ENCODE assay signal across 8 cellular contexts in the genomic region with DNA sequence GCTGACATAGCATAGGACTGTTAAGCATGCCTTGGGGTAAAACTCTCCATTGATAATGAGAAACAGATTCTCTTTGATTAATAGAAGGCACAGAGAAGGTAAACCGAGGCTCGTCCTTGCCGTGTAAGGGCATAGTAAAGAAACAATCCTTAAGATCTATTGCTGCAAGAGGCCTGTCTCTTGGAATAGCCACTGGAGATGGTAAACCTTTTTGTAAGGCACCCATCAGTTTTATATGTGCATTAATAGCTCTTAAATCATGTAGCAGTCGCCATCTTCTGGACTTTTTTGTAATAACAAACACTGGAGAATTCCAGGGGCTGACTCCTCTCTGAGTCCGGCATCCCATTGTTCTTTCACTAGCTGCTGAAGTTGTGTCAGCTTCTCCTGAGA. TPM values are rescaled to one million over a fixed set of nuclear protein-coding genes. Genes with fewer than 3 reads are reported as not detected.
DNase-seq lines count a peak whose midpoint lies in the region; ATAC-seq, FAIRE-seq and TF ChIP-seq lines count a peak whose summit lies in the region.

No MANE protein-coding gene starts in this region.

- no peak for TF ChIP-seq POLR2A in H1 (IDR thresholded peaks at IDR 0.05; ENCODE audit: control extremely low read depth in 1 of 2, low read depth in 2 of 2, low read length in 2 of 2)

- H4K20me1 ChIP-seq in H1 (replicated peaks in 1 of 2; ENCODE audit: control insufficient read depth in 1 of 2, insufficient read depth in 2 of 2, low read length in 2 of 2): no peaks in the 10 kb centered on the region

- CTCF ChIA-PET in H1 (lab: Charles Lee; ENCODE audit: partially characterized antibody): interaction anchor here (0.7 to 8.0 kb wide), 39 partner anchors 9 to 152 kb away, joined by 3 to 79 read pairs (median 4); partner anchors contain the start of gene GINS1

- no peak overlapping the region for H2BK120ac ChIP-seq in H1 (replicated peaks; ENCODE audit: low read depth, low read length)

- H3K4me1 ChIP-seq in RWPE2 (ENCODE audit: insufficient read depth, poor library complexity, severe bottlenecking): no peaks in the 10 kb centered on the region
- H3K4me1 ChIP-seq in H1 (replicated peaks in 1 of 4; ENCODE audit: control insufficient read depth in 3 of 4, insufficient read depth in 4 of 4, low read length in 3 of 4): no peaks in the 10 kb centered on the region; a peak in 1 of 7 replicates
- H3K4me1 ChIP-seq in aorta (ENCODE audit: control insufficient read depth in 1 of 2, insufficient read depth in 2 of 2, low read length in 2 of 2): no peaks in the 10 kb centered on the region

- H3K18ac ChIP-seq in H1 (ENCODE audit: extremely low read depth, low read length): no peak overlapping the region

- DNase-seq in COLO668 (lab: John Stamatoyannopoulos, UW; ENCODE audit: unreplicated experiment) (peak; percentile 43), NCI-H1092 (lab: John Stamatoyannopoulos, UW) (peak; percentile 24), RWPE2 (ENCODE audit: low spot score) (no peak), H1 (ENCODE audit: low read depth in 1 of 2, low spot score in 2 of 2) (no peak), medulla oblongata (ENCODE audit: extremely low spot score) (peak; percentile 94), aorta (no peak), cortex of kidney (lab: John Stamatoyannopoulos, UW) (no peak)

- H2BK20ac ChIP-seq in H1 (ENCODE audit: low read length): no peak overlapping the region

- peak; percentile 42 for FAIRE-seq in H1 (lab: Jason Lieb, UNC)

- no peak overlapping the region for H3K9ac ChIP-seq in H1 (replicated peaks in 1 of 4; ENCODE audit: extremely low read depth in 1 of 4, low read depth in 3 of 4, low read length in 3 of 4)

- WGBS in H1 (ENCODE audit: extremely low coverage in 1 of 2, insufficient coverage in 1 of 2, insufficient read length in 1 of 2, insufficient replicate concordance in 2 of 2, low coverage in 1 of 2, low lambda C conversion rate in 2 of 2, missing lambda C conversion rate in 1 of 2), 2 experiments: 34% methylated on average over 5 of the region's 5 CpGs; no CpG with 5 or more reads in 1 of the 2 experiments
- 2 to 5% methylated on average over 5 of the region's 5 CpGs for WGBS in aorta, 2 donors

- H2BK15ac ChIP-seq in H1 (ENCODE audit: low read length): no peak overlapping the region

- no peak overlapping the region for H3K23ac ChIP-seq in H1 (ENCODE audit: insufficient read length)

- TF ChIP-seq EP300 in H1 (IDR thresholded peaks at IDR 0.05; ENCODE audit: borderline replicate concordance in 1 of 2, low read depth in 2 of 2, low read length in 2 of 2): no peak

- intact Hi-C loops in aorta (cut with DNase I): loop anchor here (2.0 to 10.0 kb wide), 5 partner anchors 102 to 407 kb away; partner anchors contain the start of genes APMAP (in 1 of the 2) and ENTPD6 (in 1 of the 2)

- H2BK12ac ChIP-seq in H1 (ENCODE audit: low read depth, low read length): no peak overlapping the region

- H3K27me3 ChIP-seq in RWPE2 (ENCODE audit: insufficient read depth, poor library complexity, severe bottlenecking) (no peaks in the 10 kb centered on the region), H1 (replicated peaks in 1 of 4; ENCODE audit: control insufficient read depth in 3 of 4, extremely low read depth in 1 of 4, insufficient read depth in 3 of 4, low read length in 3 of 4) (no peaks in the 10 kb centered on the region), aorta (ENCODE audit: control insufficient read depth in 1 of 2, insufficient read depth in 2 of 2, low read length in 1 of 2) (no peaks in the 10 kb centered on the region)

- H2BK5ac ChIP-seq in H1 (ENCODE audit: low read depth, low read length): no peak overlapping the region

- H3K36me3 ChIP-seq in RWPE2 (ENCODE audit: low read depth): no peaks in the 10 kb centered on the region
- H3K36me3 ChIP-seq in H1 (ENCODE audit: control insufficient read depth in 2 of 4, insufficient read depth in 4 of 4, low read length in 3 of 4): no peaks in the 10 kb centered on the region
- H3K36me3 ChIP-seq in aorta (ENCODE audit: control insufficient read depth in 1 of 2, insufficient read depth in 2 of 2, low read length in 1 of 2): no peaks in the 10 kb centered on the region

- H3K79me2 ChIP-seq in H1 (ENCODE audit: control insufficient read depth in 1 of 2, insufficient read depth in 2 of 2, low read length in 2 of 2): no peaks in the 10 kb centered on the region

- no peak overlapping the region for H3K56ac ChIP-seq in H1 (replicated peaks; ENCODE audit: insufficient read length, low read depth, low read length)

- H3K4me2 ChIP-seq in H1 (ENCODE audit: insufficient read depth in 1 of 2, low read depth in 2 of 2, low read length in 2 of 2): no peak overlapping the region

- H3K27ac ChIP-seq in RWPE2 (ENCODE audit: poor library complexity, severe bottlenecking): no peak overlapping the region
- H3K27ac ChIP-seq in H1 (ENCODE audit: low read depth, low read length): no peak overlapping the region
- no peak overlapping the region for H3K27ac ChIP-seq in aorta (ENCODE audit: low read depth in 1 of 2, low read length in 2 of 2)

- POLR2A ChIA-PET in H1 (lab: Charles Lee; ENCODE audit: partially characterized antibody): interaction anchor here (0.6 to 6.0 kb wide), 7 partner anchors 9 to 103 kb away, joined by 3 to 33 read pairs (median 4); partner anchors contain the start of gene GINS1

- TF ChIP-seq RAD21 in H1 (IDR thresholded peaks at IDR 0.05 in 1 of 2, conservative IDR thresholded peaks at IDR 0.05 in 1 of 2; ENCODE audit: low read depth in 2 of 2, low read length in 2 of 2): peak; percentile 81 to 82

- H3K4ac ChIP-seq in H1 (replicated peaks; ENCODE audit: insufficient read length, low read depth, low read length): no peak overlapping the region

- no peak overlapping the region for H4K8ac ChIP-seq in H1 (ENCODE audit: extremely low read depth, insufficient read depth, low read length)

- TF ChIP-seq CTCF in RWPE2 (IDR thresholded peaks at IDR 0.05; ENCODE audit: poor library complexity, severe bottlenecking): peak; percentile 87
- TF ChIP-seq CTCF in H1 (IDR thresholded peaks at IDR 0.05; ENCODE audit: control extremely low read depth in 1 of 3, insufficient read depth in 1 of 3, low read depth in 1 of 3, low read length in 3 of 3): peak in 2 of 3 experiments; percentile 51 to 62; a peak in 3 of 4 replicates

- no peak overlapping the region for H4K91ac ChIP-seq in H1 (replicated peaks; ENCODE audit: insufficient read length, low read length)

- H3K79me1 ChIP-seq in H1 (ENCODE audit: low read depth, low read length): no peaks in the 10 kb centered on the region

- H3K4me3 ChIP-seq in RWPE2 (ENCODE audit: severe bottlenecking): no peak overlapping the region
- H3K4me3 ChIP-seq in H1 (ENCODE audit: extremely low read depth in 1 of 4, insufficient read depth in 2 of 4, low read depth in 3 of 4, low read length in 4 of 4): no peak overlapping the region
- no peak overlapping the region for H3K4me3 ChIP-seq in aorta (ENCODE audit: low read length in 2 of 2)

- H2AK5ac ChIP-seq in H1 (ENCODE audit: low read depth, low read length): no peak overlapping the region

- H3K9me3 ChIP-seq in RWPE2 (ENCODE audit: severe bottlenecking): peaks cover 4% of the 10 kb centered on the region
- H3K9me3 ChIP-seq in H1 (ENCODE audit: insufficient read depth in 2 of 2, low read depth in 1 of 2, low read length in 1 of 2): peaks cover 14 to 18% of the 10 kb centered on the region in 2 experiments
- peaks cover 8% of the 10 kb centered on the region for H3K9me3 ChIP-seq in aorta (ENCODE audit: control insufficient read depth, low read length)

- H3K23me2 ChIP-seq in H1 (ENCODE audit: low read depth, low read length): no peaks in the 10 kb centered on the region

- no peak overlapping the region for H4K5ac ChIP-seq in H1 (ENCODE audit: insufficient read length, low read depth, low read length)

- H3K14ac ChIP-seq in H1 (ENCODE audit: insufficient read length): no peak overlapping the region

- ATAC-seq in GM19395 (IDR thresholded peaks at IDR 0.05; ENCODE audit: unreplicated experiment) (peak; percentile 67), RWPE2 (ENCODE audit: low read depth) (peak; percentile 95), aorta (ENCODE audit: low FRiP score) (peak; percentile 81)

- no peak overlapping the region for H2AFZ ChIP-seq in H1 (ENCODE audit: low read length)

TF ChIP-seq in H1, 55 proteins besides CTCF, POLR2A, EP300 and RAD21 (continues in another document):
- TF ChIP-seq GTF2F1 (IDR thresholded peaks at IDR 0.05; ENCODE audit: borderline replicate concordance, low read depth, low read length): no peak
- peak; percentile 41; the same call in 1 of the 2 replicates for TF ChIP-seq TEAD4 (IDR thresholded peaks at IDR 0.05; ENCODE audit: low read depth, low read length)

RNA-seq across cellular contexts. Expression of gene ABHD12, which starts 8.4 kb away (rescaled TPM):
- total RNA-seq in H1 (2021; fragmentation: NEBNext Ultra II Directional; extraction: Animal tissue kit (Norgen Biotek cat#: 25700)): 59.5 and 60.5 TPM in 2 replicates
- 31.3 and 42.8 TPM in 2 replicates for polyA plus RNA-seq in H1 (2011; rRNA removed)
- 32.7 TPM for polyA plus RNA-seq in H1 (2011; cell fraction: cytosol; rRNA removed)
- polyA plus RNA-seq in H1 (2011; cell fraction: nucleus; rRNA removed): 39.7 TPM
- 58.9 to 66.6 TPM (median 61.5 TPM) in 4 replicates for polyA plus RNA-seq in H1 (2012, experiment 1 of 2)
- polyA plus RNA-seq in H1 (2012, experiment 2 of 2): 80.5 TPM
- 60.2 TPM for polyA plus RNA-seq in H1 (2013, experiment 1 of 2)
- polyA plus RNA-seq in H1 (2013, experiment 2 of 2): 64.8 TPM
- 43.4 and 45.2 TPM in 2 replicates for polyA minus RNA-seq in H1 (2011; rRNA and poly(A)+ RNA removed)
- 26.4 TPM for polyA minus RNA-seq in H1 (2011; cell fraction: cytosol; rRNA and poly(A)+ RNA removed)
- polyA minus RNA-seq in H1 (2011; cell fraction: nucleus; rRNA and poly(A)+ RNA removed): 39.0 TPM
- total RNA-seq in aorta: 10 to 100 TPM; 31.6 to 32.3 TPM
- 10 to 100 TPM; 26.2 to 26.7 TPM for polyA plus RNA-seq in aorta

RNA-seq across cellular contexts. Expression of gene GINS1, which starts 8.4 kb away (rescaled TPM):
- total RNA-seq in H1 (2021; fragmentation: NEBNext Ultra II Directional; extraction: Animal tissue kit (Norgen Biotek cat#: 25700)): 68.4 and 69.9 TPM in 2 replicates
- 26.3 and 44.7 TPM in 2 replicates for polyA plus RNA-seq in H1 (2011; rRNA removed)
- 39.1 TPM for polyA plus RNA-seq in H1 (2011; cell fraction: cytosol; rRNA removed)
- polyA plus RNA-seq in H1 (2011; cell fraction: nucleus; rRNA removed): 10.5 TPM
- polyA plus RNA-seq in H1 (2012, experiment 1 of 2): 38.1 to 55.0 TPM (median 39.3 TPM) in 4 replicates
- polyA plus RNA-seq in H1 (2012, experiment 2 of 2): 34.7 TPM
- 33.4 TPM for polyA plus RNA-seq in H1 (2013, experiment 1 of 2)
- 32.3 TPM for polyA plus RNA-seq in H1 (2013, experiment 2 of 2)
- 26.4 and 33.0 TPM in 2 replicates for polyA minus RNA-seq in H1 (2011; rRNA and poly(A)+ RNA removed)
- 22.8 TPM for polyA minus RNA-seq in H1 (2011; cell fraction: cytosol; rRNA and poly(A)+ RNA removed)
- 16.2 TPM for polyA minus RNA-seq in H1 (2011; cell fraction: nucleus; rRNA and poly(A)+ RNA removed)
- total RNA-seq in aorta: 1 to 10 TPM; 1.2 to 1.5 TPM
- polyA plus RNA-seq in aorta: 1 to 10 TPM in 1 of 2 donors, under 1 TPM in 1; 0.28 to 1.3 TPM

Comparison
In these comparisons a context has a peak if more than half of its experiments do, and no peak if none do; other contexts are left out.
1. DNase-seq: peak in COLO668 (single experiment), NCI-H1092 (single experiment) and medulla oblongata (single experiment); none in RWPE2 (single experiment), H1 (0 of 2), aorta (0 of 2) and cortex of kidney (single experiment).
2. RNA of gene GINS1, which starts 8.4 kb away (total RNA-seq): 68.4 to 69.9 TPM in H1; 1.2 to 1.5 TPM in aorta; every median in the first group is over 10 times any median in the second.
3. Peak in every context shown above with its lines, with median percentiles within 50 percentile points of each other: ATAC-seq.